ENCODE assay signal across 24 cellular contexts in genomic region chr17:39697961-39698360, GRCh38. TPM values are rescaled to one million over a fixed set of nuclear protein-coding genes. Genes with fewer than 3 reads are reported as not detected.
DNase-seq lines count a peak whose midpoint lies in the region; ATAC-seq, FAIRE-seq and TF ChIP-seq lines count a peak whose summit lies in the region.
"Had no signal": no experiment of that assay in that cellular context is flagged by ENCODE, and none has a peak within 500 bp of the region (broad histone marks: within the 10 kb centered on the region; RNA-seq: fewer than 3 reads in every experiment).

No MANE protein-coding gene starts in this region.

- H3K27me3 ChIP-seq in H1 (replicated peaks in 1 of 4; ENCODE audit: control insufficient read depth in 3 of 4, extremely low read depth in 1 of 4, insufficient read depth in 3 of 4, low read length in 3 of 4) (no peaks in the 10 kb centered on the region), osteoblast (ENCODE audit: insufficient read depth, low read length) (no peaks in the 10 kb centered on the region), pancreas (no peaks in the 10 kb centered on the region)

- no peak overlapping the region for H3K18ac ChIP-seq in H1 (ENCODE audit: extremely low read depth, low read length)

- no peak for FAIRE-seq in H1 (lab: Jason Lieb, UNC)
- no peak for FAIRE-seq in pancreas (lab: Jason Lieb, UNC)
- FAIRE-seq: A549, D721Med, GM12878 had no signal

- peak overlapping the region; percentile 59 for H2BK120ac ChIP-seq in H1 (replicated peaks; ENCODE audit: low read depth, low read length)

- CTCF ChIA-PET in HEK293 (lab: Yijun Ruan, JAX) (interaction anchor here (1.1 to 3.5 kb wide), 4 partner anchors 10 to 44 kb away, joined by 3 to 17 read pairs (median 12); partner anchors contain the start of genes PGAP3 and PNMT), H1 (lab: Charles Lee; ENCODE audit: partially characterized antibody) (interaction anchor here (0.6 to 52.4 kb wide), 4 partner anchors 32 to 172 kb away, joined by 3 to 1885 read pairs (median 19); partner anchors contain the start of genes MIEN1, PPP1R1B and STARD3)

- H3K23ac ChIP-seq in H1 (ENCODE audit: insufficient read length): no peak overlapping the region

- H3K4ac ChIP-seq in H1 (replicated peaks; ENCODE audit: insufficient read length, low read depth, low read length): no peak overlapping the region

- TF ChIP-seq EP300 in H1 (IDR thresholded peaks at IDR 0.05; ENCODE audit: borderline replicate concordance in 1 of 2, low read depth in 2 of 2, low read length in 2 of 2): no peak

- TF ChIP-seq POLR2A in H1 (IDR thresholded peaks at IDR 0.05; ENCODE audit: control extremely low read depth in 1 of 2, low read depth in 2 of 2, low read length in 2 of 2): no peak

- no peak overlapping the region for H3K27ac ChIP-seq in HEK293 (ENCODE audit: extremely low read depth, low read depth, low read length)
- H3K27ac ChIP-seq in H1 (ENCODE audit: low read depth, low read length): no peak overlapping the region
- H3K27ac ChIP-seq in osteoblast (ENCODE audit: low read depth, low read length): no peak overlapping the region
- H3K27ac ChIP-seq in pancreas: no peak overlapping the region
- H3K27ac ChIP-seq: A549; BLaER1 treated with 17β-estradiol and CSF1 and Interleukin-3, amounts not matched to agents 10 nM and 100 nM had no signal

- TF ChIP-seq RAD21 in H1 (IDR thresholded peaks at IDR 0.05 in 1 of 2, conservative IDR thresholded peaks at IDR 0.05 in 1 of 2; ENCODE audit: low read depth in 2 of 2, low read length in 2 of 2): no peak

- no peak overlapping the region for H4K5ac ChIP-seq in H1 (ENCODE audit: insufficient read length, low read depth, low read length)

- TF ChIP-seq CTCF in HEK293 (tag by site-specific recombination; IDR thresholded peaks at IDR 0.05): no peak
- no peak for TF ChIP-seq CTCF in H1 (IDR thresholded peaks at IDR 0.05; ENCODE audit: control extremely low read depth in 1 of 3, insufficient read depth in 1 of 3, low read depth in 1 of 3, low read length in 3 of 3)
- no peak for TF ChIP-seq CTCF in osteoblast (IDR thresholded peaks at IDR 0.05; ENCODE audit: extremely low read depth, low read depth, low read length)
- TF ChIP-seq CTCF in pancreas (IDR thresholded peaks at IDR 0.05): no peak

- H3K23me2 ChIP-seq in H1 (ENCODE audit: low read depth, low read length): peaks cover 13% of the 10 kb centered on the region

- peaks cover 2% of the 10 kb centered on the region; the same call in 1 of the 2 replicates for H3K79me1 ChIP-seq in H1 (ENCODE audit: low read depth, low read length)

- WGBS in H1 (ENCODE audit: extremely low coverage in 1 of 2, insufficient coverage in 1 of 2, insufficient read length in 1 of 2, insufficient replicate concordance in 2 of 2, low coverage in 1 of 2, low lambda C conversion rate in 2 of 2, missing lambda C conversion rate in 1 of 2), 2 experiments: 95% methylated on average over 5 of the region's 5 CpGs; no CpG with 5 or more reads in 1 of the 2 experiments
- 85 to 93% methylated on average over 4 to 5 of the region's 5 CpGs for WGBS in pancreas, 2 donors

- peaks cover 5 to 10% of the 10 kb centered on the region in 2 experiments for H4K20me1 ChIP-seq in H1 (replicated peaks in 1 of 2; ENCODE audit: control insufficient read depth in 1 of 2, insufficient read depth in 2 of 2, low read length in 2 of 2)
- H4K20me1 ChIP-seq in osteoblast (ENCODE audit: insufficient read depth, low read length): peaks cover 12% of the 10 kb centered on the region
- H4K20me1 ChIP-seq: BLaER1 treated with 17β-estradiol and CSF1 and Interleukin-3, amounts not matched to agents 10 nM and 100 nM had no signal

- H3K4me2 ChIP-seq in H1 (ENCODE audit: insufficient read depth in 1 of 2, low read depth in 2 of 2, low read length in 2 of 2): no peak overlapping the region
- H3K4me2 ChIP-seq in osteoblast (ENCODE audit: insufficient read depth, low read length): no peak overlapping the region
- H3K4me2 ChIP-seq: A549; BLaER1 treated with 17β-estradiol and CSF1 and Interleukin-3, amounts not matched to agents 10 nM and 100 nM had no signal

- H3K4me1 ChIP-seq in HEK293 (ENCODE audit: control insufficient read depth, insufficient read depth, low read length) (peaks cover 13% of the 10 kb centered on the region; the same call in 1 of the 2 replicates), H1 (replicated peaks in 1 of 4; ENCODE audit: control insufficient read depth in 3 of 4, insufficient read depth in 4 of 4, low read length in 3 of 4) (peaks cover 20 to 41% (median 28%) of the 10 kb centered on the region in 4 experiments), osteoblast (ENCODE audit: insufficient read depth, low read length) (peaks cover 8% of the 10 kb centered on the region), pancreas (peaks cover 0 to 13% (median 8%) of the 10 kb centered on the region in 3 donors)
- H3K4me1 ChIP-seq: BE2C had no signal

- no peak overlapping the region for H3K14ac ChIP-seq in H1 (ENCODE audit: insufficient read length)

- no peak overlapping the region for H3K56ac ChIP-seq in H1 (replicated peaks; ENCODE audit: insufficient read length, low read depth, low read length)

- H3K4me3 ChIP-seq in HEK293 (ENCODE audit: low read depth, low read length): no peak overlapping the region
- no peak overlapping the region for H3K4me3 ChIP-seq in H1 (ENCODE audit: extremely low read depth in 1 of 4, insufficient read depth in 2 of 4, low read depth in 3 of 4, low read length in 4 of 4)
- no peak overlapping the region for H3K4me3 ChIP-seq in osteoblast (ENCODE audit: insufficient read depth, low read length)
- no peak overlapping the region for H3K4me3 ChIP-seq in pancreas
- H3K4me3 ChIP-seq: A549; BLaER1 treated with 17β-estradiol and CSF1 and Interleukin-3, amounts not matched to agents 10 nM and 100 nM; GM12878 had no signal

- H2BK20ac ChIP-seq in H1 (ENCODE audit: low read length): no peak overlapping the region

- no peak overlapping the region for H3K9ac ChIP-seq in H1 (replicated peaks in 1 of 4; ENCODE audit: extremely low read depth in 1 of 4, low read depth in 3 of 4, low read length in 3 of 4)
- H3K9ac ChIP-seq: BLaER1 treated with 17β-estradiol and CSF1 and Interleukin-3, amounts not matched to agents 10 nM and 100 nM had no signal

- intact Hi-C loops in pancreas (cut with DNase I): no loop called here

- H3K79me2 ChIP-seq in H1 (ENCODE audit: control insufficient read depth in 1 of 2, insufficient read depth in 2 of 2, low read length in 2 of 2): peaks cover 22 to 49% of the 10 kb centered on the region in 2 experiments
- peaks cover 32% of the 10 kb centered on the region for H3K79me2 ChIP-seq in osteoblast (ENCODE audit: insufficient read depth, low read length)

- POLR2A ChIA-PET in HEK293 (lab: Yijun Ruan, JAX) (interaction anchor here (0.6 to 1.8 kb wide), 3 partner anchors 10 to 363 kb away, joined by 3 to 5 read pairs (median 4); partner anchors contain the start of gene PGAP3), H1 (lab: Charles Lee; ENCODE audit: partially characterized antibody) (interaction anchor here (0.8 to 38.1 kb wide), 4 partner anchors 21 to 44 kb away, joined by 3 to 708 read pairs (median 12); partner anchors contain the start of genes MIEN1, PGAP3, PNMT and TCAP)

- no peak overlapping the region for H2BK12ac ChIP-seq in H1 (ENCODE audit: low read depth, low read length)

- H3K36me3 ChIP-seq in HEK293 (ENCODE audit: control insufficient read depth in 2 of 2, insufficient read depth in 1 of 2, low read length in 2 of 2): peaks cover 0 to 29% of the 10 kb centered on the region in 2 experiments; a peak in 2 of 3 replicates
- no peaks in the 10 kb centered on the region for H3K36me3 ChIP-seq in H1 (ENCODE audit: control insufficient read depth in 2 of 4, insufficient read depth in 4 of 4, low read length in 3 of 4)
- H3K36me3 ChIP-seq in osteoblast (ENCODE audit: insufficient read depth, low read length): no peaks in the 10 kb centered on the region
- no peaks in the 10 kb centered on the region for H3K36me3 ChIP-seq in pancreas
- H3K36me3 ChIP-seq: BE2C; BLaER1 treated with 17β-estradiol and CSF1 and Interleukin-3, amounts not matched to agents 10 nM and 100 nM had no signal

- no peak overlapping the region for H4K8ac ChIP-seq in H1 (ENCODE audit: extremely low read depth, insufficient read depth, low read length)

- H2AK5ac ChIP-seq in H1 (ENCODE audit: low read depth, low read length): no peak overlapping the region

- no peak overlapping the region for H2BK5ac ChIP-seq in H1 (ENCODE audit: low read depth, low read length)

- H2AFZ ChIP-seq in H1 (ENCODE audit: low read length): no peak overlapping the region
- H2AFZ ChIP-seq in osteoblast (ENCODE audit: low read length): no peak overlapping the region

- no peak overlapping the region for H4K91ac ChIP-seq in H1 (replicated peaks; ENCODE audit: insufficient read length, low read length)

- H2BK15ac ChIP-seq in H1 (ENCODE audit: low read length): no peak overlapping the region

- no peak for DNase-seq in H1 (ENCODE audit: low read depth in 1 of 2, low spot score in 2 of 2)
- DNase-seq in osteoblast (ENCODE audit: insufficient read length, low spot score, missing footprints): peak; percentile 53
- DNase-seq in pancreas: no peak
- DNase-seq: 8988T; ACHN; AML-193; BE2C; CD4-positive, alpha-beta T cell; CD8-positive, alpha-beta memory T cell; DMS 273 treated with DMSO at 0.1 percent for 48 hours; DMS79; EL; GDM1; GOT3; H7; HCEC 1CT had no signal

- no peak for ATAC-seq in pancreas
- ATAC-seq in GM19452 (IDR thresholded peaks at IDR 0.05; ENCODE audit: unreplicated experiment): no peak
- no peak for ATAC-seq in GM19463 (IDR thresholded peaks at IDR 0.05; ENCODE audit: unreplicated experiment)
- ATAC-seq: A549, GM12878 had no signal

- H3K9me3 ChIP-seq in HEK293 (ENCODE audit: control insufficient read depth, insufficient read depth, low read depth, low read length) (no peaks in the 10 kb centered on the region), H1 (ENCODE audit: insufficient read depth in 2 of 2, low read depth in 1 of 2, low read length in 1 of 2) (no peaks in the 10 kb centered on the region), osteoblast (ENCODE audit: low read depth, low read length) (no peaks in the 10 kb centered on the region), pancreas (no peaks in the 10 kb centered on the region)
- H3K9me3 ChIP-seq: A549; BE2C; BLaER1 treated with 17β-estradiol and CSF1 and Interleukin-3, amounts not matched to agents 10 nM and 100 nM had no signal

RNA-seq across cellular contexts. Expression of gene ERBB2, which starts 1.9 kb away (rescaled TPM):
- total RNA-seq in H1 (2021; fragmentation: NEBNext Ultra II Directional; extraction: Animal tissue kit (Norgen Biotek cat#: 25700)): 394 and 403 TPM in 2 replicates
- polyA plus RNA-seq in H1 (2011; rRNA removed) (183 and 278 TPM in 2 replicates), pancreas (10 to 100 TPM; 37.2 to 44.3 TPM)
- polyA plus RNA-seq in H1 (2011; cell fraction: cytosol; rRNA removed): 174 TPM
- polyA plus RNA-seq in H1 (2011; cell fraction: nucleus; rRNA removed): 329 TPM
- polyA plus RNA-seq in H1 (2012, experiment 1 of 2): 181 to 248 TPM (median 223 TPM) in 4 replicates
- 260 TPM for polyA plus RNA-seq in H1 (2012, experiment 2 of 2)
- 199 TPM for polyA plus RNA-seq in H1 (2013, experiment 1 of 2)
- polyA plus RNA-seq in H1 (2013, experiment 2 of 2): 211 TPM
- 255 and 261 TPM in 2 replicates for polyA minus RNA-seq in H1 (2011; rRNA and poly(A)+ RNA removed)
- polyA minus RNA-seq in H1 (2011; cell fraction: cytosol; rRNA and poly(A)+ RNA removed): 264 TPM
- polyA minus RNA-seq in H1 (2011; cell fraction: nucleus; rRNA and poly(A)+ RNA removed): 204 TPM
- total RNA-seq in osteoblast (40.4 and 44.2 TPM in 2 replicates), pancreas (10 to 100 TPM; 38.7 to 78.9 (median 45.0) TPM)

RNA-seq across cellular contexts. Expression of gene PGAP3, which starts 10.1 kb away (rescaled TPM):
- total RNA-seq in H1 (2021; fragmentation: NEBNext Ultra II Directional; extraction: Animal tissue kit (Norgen Biotek cat#: 25700)): 18.5 and 21.0 TPM in 2 replicates
- polyA plus RNA-seq in H1 (2011; rRNA removed): 30.7 and 32.2 TPM in 2 replicates
- 26.7 TPM for polyA plus RNA-seq in H1 (2011; cell fraction: cytosol; rRNA removed)
- 97.3 TPM for polyA plus RNA-seq in H1 (2011; cell fraction: nucleus; rRNA removed)
- 16.4 to 26.1 TPM (median 23.6 TPM) in 4 replicates for polyA plus RNA-seq in H1 (2012, experiment 1 of 2)
- 17.3 TPM for polyA plus RNA-seq in H1 (2012, experiment 2 of 2)
- 16.2 TPM for polyA plus RNA-seq in H1 (2013, experiment 1 of 2)
- 14.6 TPM for polyA plus RNA-seq in H1 (2013, experiment 2 of 2)
- 28.0 and 33.0 TPM in 2 replicates for polyA minus RNA-seq in H1 (2011; rRNA and poly(A)+ RNA removed)
- 11.7 TPM for polyA minus RNA-seq in H1 (2011; cell fraction: cytosol; rRNA and poly(A)+ RNA removed)
- polyA minus RNA-seq in H1 (2011; cell fraction: nucleus; rRNA and poly(A)+ RNA removed): 13.7 TPM
- total RNA-seq in osteoblast: 10.3 and 10.9 TPM in 2 replicates
- 10 to 100 TPM; 19.4 to 33.4 (median 23.1) TPM for total RNA-seq in pancreas
- polyA plus RNA-seq in pancreas: 10 to 100 TPM; 34.7 to 46.3 TPM

RNA-seq across cellular contexts. Expression of gene PNMT, which starts 29.7 kb away (rescaled TPM):
- 4.4 and 5.6 TPM in 2 replicates for total RNA-seq in H1 (2021; fragmentation: NEBNext Ultra II Directional; extraction: Animal tissue kit (Norgen Biotek cat#: 25700))
- polyA plus RNA-seq in H1 (2011; rRNA removed): 10.5 and 10.9 TPM in 2 replicates
- polyA plus RNA-seq in H1 (2011; cell fraction: cytosol; rRNA removed): 8.1 TPM
- 10.0 TPM for polyA plus RNA-seq in H1 (2011; cell fraction: nucleus; rRNA removed)
- polyA plus RNA-seq in H1 (2012, experiment 1 of 2): 4.3 to 8.6 TPM (median 7.6 TPM) in 4 replicates
- 5.6 TPM for polyA plus RNA-seq in H1 (2012, experiment 2 of 2)
- polyA plus RNA-seq in H1 (2013, experiment 1 of 2): 3.4 TPM
- polyA plus RNA-seq in H1 (2013, experiment 2 of 2): 3.4 TPM
- 0.95 and 1.4 TPM in 2 replicates for polyA minus RNA-seq in H1 (2011; rRNA and poly(A)+ RNA removed)
- polyA minus RNA-seq in H1 (2011; cell fraction: cytosol; rRNA and poly(A)+ RNA removed): 4.9 TPM
- 1.7 TPM for polyA minus RNA-seq in H1 (2011; cell fraction: nucleus; rRNA and poly(A)+ RNA removed)
- total RNA-seq in osteoblast: not detected in 2 replicates
- total RNA-seq in pancreas: under 1 TPM in 3 of 6 donors, not detected in 3; 0.16 to 0.64 (median 0.23) TPM
- polyA plus RNA-seq in pancreas: 10 to 100 TPM in 1 of 2 donors, 1 to 10 TPM in 1; 3.0 to 11.7 TPM
- total RNA-seq: CD8-positive, alpha-beta memory T cell; GM12878 had no signal
- polyA plus RNA-seq: A549, CD14-positive monocyte, GM12878 had no signal

RNA-seq across cellular contexts. Expression of gene MIEN1, which starts 32.4 kb away (rescaled TPM):
- total RNA-seq in H1 (2021; fragmentation: NEBNext Ultra II Directional; extraction: Animal tissue kit (Norgen Biotek cat#: 25700)): 29.6 and 30.0 TPM in 2 replicates
- polyA plus RNA-seq in H1 (2011; rRNA removed) (54.9 and 57.9 TPM in 2 replicates), pancreas (10 to 100 TPM; 54.4 to 75.2 TPM)
- 54.6 TPM for polyA plus RNA-seq in H1 (2011; cell fraction: cytosol; rRNA removed)
- polyA plus RNA-seq in H1 (2011; cell fraction: nucleus; rRNA removed): 42.7 TPM
- polyA plus RNA-seq in H1 (2012, experiment 1 of 2): 37.9 to 58.0 TPM (median 50.9 TPM) in 4 replicates
- polyA plus RNA-seq in H1 (2012, experiment 2 of 2): 59.0 TPM
- 49.1 TPM for polyA plus RNA-seq in H1 (2013, experiment 1 of 2)
- 49.1 TPM for polyA plus RNA-seq in H1 (2013, experiment 2 of 2)
- 20.0 and 21.9 TPM in 2 replicates for polyA minus RNA-seq in H1 (2011; rRNA and poly(A)+ RNA removed)
- polyA minus RNA-seq in H1 (2011; cell fraction: cytosol; rRNA and poly(A)+ RNA removed): 19.7 TPM
- 24.2 TPM for polyA minus RNA-seq in H1 (2011; cell fraction: nucleus; rRNA and poly(A)+ RNA removed)
- total RNA-seq in osteoblast (14.8 and 16.5 TPM in 2 replicates), pancreas (10 to 100 TPM; 17.0 to 26.5 (median 24.3) TPM)

RNA-seq across cellular contexts. Expression of gene TCAP, which starts 32.8 kb away (rescaled TPM):
- 1.4 TPM in 2 replicates for total RNA-seq in H1 (2021; fragmentation: NEBNext Ultra II Directional; extraction: Animal tissue kit (Norgen Biotek cat#: 25700))
- polyA plus RNA-seq in H1 (2011; rRNA removed): 0.82 and 1.3 TPM in 2 replicates
- 1.2 TPM for polyA plus RNA-seq in H1 (2011; cell fraction: cytosol; rRNA removed)
- polyA plus RNA-seq in H1 (2011; cell fraction: nucleus; rRNA removed): 8.9 TPM
- 1.7 to 2.6 TPM (median 2.3 TPM) in 4 replicates for polyA plus RNA-seq in H1 (2012, experiment 1 of 2)
- polyA plus RNA-seq in H1 (2012, experiment 2 of 2): 1.4 TPM
- polyA plus RNA-seq in H1 (2013, experiment 1 of 2): 0.49 TPM
- 0.48 TPM for polyA plus RNA-seq in H1 (2013, experiment 2 of 2)
- 1.1 and 1.3 TPM in 2 replicates for polyA minus RNA-seq in H1 (2011; rRNA and poly(A)+ RNA removed)
- polyA minus RNA-seq in H1 (2011; cell fraction: cytosol; rRNA and poly(A)+ RNA removed): 1.4 TPM
- polyA minus RNA-seq in H1 (2011; cell fraction: nucleus; rRNA and poly(A)+ RNA removed): 4.2 TPM
- 0.29 and 0.36 TPM in 2 replicates for total RNA-seq in osteoblast
- 1 to 10 TPM in 1 of 6 donors, under 1 TPM in 5; 0.13 to 2.0 (median 0.30) TPM for total RNA-seq in pancreas
- polyA plus RNA-seq in pancreas: 1 to 10 TPM; 1.1 to 3.0 TPM
- polyA plus RNA-seq: CD14-positive monocyte; CD8-positive, alpha-beta memory T cell had no signal
